ENCODE assay signal across 1 cellular context in the genomic region with DNA sequence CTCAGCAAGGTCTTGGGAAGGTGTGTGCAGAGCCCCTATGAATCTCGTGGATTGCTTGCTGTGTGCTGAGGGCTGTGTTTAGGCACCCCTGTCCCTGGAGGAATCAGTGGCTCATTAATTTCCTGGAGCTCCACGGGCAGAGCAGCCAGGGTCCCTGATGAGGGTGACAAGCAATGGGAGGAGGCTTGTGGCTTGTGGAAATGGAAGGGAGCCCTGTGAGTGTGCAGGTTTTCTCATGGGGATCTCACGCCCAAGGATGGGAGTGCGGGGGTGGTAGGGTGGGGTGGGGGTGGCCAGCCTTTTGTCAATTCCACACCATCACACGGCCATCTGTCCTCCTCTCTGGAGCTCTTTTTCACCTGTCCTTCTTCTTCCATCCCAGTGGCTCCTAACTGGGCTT.
TF ChIP-seq lines count a peak whose summit lies in the region.

No MANE protein-coding gene starts in this region.

TF ChIP-seq in GM23338, 12 proteins besides CTCF, POLR2A, EP300 and RAD21 (continued from another document):
- TF ChIP-seq, protein P1, sequence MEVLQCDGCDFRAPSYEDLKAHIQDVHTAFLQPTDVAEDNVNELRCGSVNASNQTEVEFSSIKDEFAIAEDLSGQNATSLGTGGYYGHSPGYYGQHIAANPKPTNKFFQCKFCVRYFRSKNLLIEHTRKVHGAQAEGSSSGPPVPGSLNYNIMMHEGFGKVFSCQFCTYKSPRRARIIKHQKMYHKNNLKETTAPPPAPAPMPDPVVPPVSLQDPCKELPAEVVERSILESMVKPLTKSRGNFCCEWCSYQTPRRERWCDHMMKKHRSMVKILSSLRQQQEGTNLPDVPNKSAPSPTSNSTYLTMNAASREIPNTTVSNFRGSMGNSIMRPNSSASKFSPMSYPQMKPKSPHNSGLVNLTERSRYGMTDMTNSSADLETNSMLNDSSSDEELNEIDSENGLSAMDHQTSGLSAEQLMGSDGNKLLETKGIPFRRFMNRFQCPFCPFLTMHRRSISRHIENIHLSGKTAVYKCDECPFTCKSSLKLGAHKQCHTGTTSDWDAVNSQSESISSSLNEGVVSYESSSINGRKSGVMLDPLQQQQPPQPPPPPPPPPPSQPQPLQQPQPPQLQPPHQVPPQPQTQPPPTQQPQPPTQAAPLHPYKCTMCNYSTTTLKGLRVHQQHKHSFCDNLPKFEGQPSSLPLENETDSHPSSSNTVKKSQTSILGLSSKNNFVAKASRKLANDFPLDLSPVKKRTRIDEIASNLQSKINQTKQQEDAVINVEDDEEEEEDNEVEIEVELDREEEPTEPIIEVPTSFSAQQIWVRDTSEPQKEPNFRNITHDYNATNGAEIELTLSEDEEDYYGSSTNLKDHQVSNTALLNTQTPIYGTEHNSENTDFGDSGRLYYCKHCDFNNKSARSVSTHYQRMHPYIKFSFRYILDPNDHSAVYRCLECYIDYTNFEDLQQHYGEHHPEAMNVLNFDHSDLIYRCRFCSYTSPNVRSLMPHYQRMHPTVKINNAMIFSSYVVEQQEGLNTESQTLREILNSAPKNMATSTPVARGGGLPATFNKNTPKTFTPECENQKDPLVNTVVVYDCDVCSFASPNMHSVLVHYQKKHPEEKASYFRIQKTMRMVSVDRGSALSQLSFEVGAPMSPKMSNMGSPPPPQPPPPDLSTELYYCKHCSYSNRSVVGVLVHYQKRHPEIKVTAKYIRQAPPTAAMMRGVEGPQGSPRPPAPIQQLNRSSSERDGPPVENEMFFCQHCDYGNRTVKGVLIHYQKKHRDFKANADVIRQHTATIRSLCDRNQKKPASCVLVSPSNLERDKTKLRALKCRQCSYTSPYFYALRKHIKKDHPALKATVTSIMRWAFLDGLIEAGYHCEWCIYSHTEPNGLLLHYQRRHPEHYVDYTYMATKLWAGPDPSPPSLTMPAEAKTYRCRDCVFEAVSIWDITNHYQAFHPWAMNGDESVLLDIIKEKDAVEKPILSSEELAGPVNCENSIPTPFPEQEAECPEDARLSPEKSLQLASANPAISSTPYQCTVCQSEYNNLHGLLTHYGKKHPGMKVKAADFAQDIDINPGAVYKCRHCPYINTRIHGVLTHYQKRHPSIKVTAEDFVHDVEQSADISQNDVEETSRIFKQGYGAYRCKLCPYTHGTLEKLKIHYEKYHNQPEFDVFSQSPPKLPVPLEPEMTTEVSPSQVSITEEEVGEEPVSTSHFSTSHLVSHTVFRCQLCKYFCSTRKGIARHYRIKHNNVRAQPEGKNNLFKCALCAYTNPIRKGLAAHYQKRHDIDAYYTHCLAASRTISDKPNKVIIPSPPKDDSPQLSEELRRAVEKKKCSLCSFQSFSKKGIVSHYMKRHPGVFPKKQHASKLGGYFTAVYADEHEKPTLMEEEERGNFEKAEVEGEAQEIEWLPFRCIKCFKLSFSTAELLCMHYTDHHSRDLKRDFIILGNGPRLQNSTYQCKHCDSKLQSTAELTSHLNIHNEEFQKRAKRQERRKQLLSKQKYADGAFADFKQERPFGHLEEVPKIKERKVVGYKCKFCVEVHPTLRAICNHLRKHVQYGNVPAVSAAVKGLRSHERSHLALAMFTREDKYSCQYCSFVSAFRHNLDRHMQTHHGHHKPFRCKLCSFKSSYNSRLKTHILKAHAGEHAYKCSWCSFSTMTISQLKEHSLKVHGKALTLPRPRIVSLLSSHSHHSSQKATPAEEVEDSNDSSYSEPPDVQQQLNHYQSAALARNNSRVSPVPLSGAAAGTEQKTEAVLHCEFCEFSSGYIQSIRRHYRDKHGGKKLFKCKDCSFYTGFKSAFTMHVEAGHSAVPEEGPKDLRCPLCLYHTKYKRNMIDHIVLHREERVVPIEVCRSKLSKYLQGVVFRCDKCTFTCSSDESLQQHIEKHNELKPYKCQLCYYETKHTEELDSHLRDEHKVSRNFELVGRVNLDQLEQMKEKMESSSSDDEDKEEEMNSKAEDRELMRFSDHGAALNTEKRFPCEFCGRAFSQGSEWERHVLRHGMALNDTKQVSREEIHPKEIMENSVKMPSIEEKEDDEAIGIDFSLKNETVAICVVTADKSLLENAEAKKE (CRISPR knock-in tag; IDR thresholded peaks at IDR 0.05), result no peak
- TF ChIP-seq NANOG (IDR thresholded peaks at IDR 0.05; ENCODE audit: borderline replicate concordance) (no peak), REST (IDR thresholded peaks at IDR 0.05; ENCODE audit: unreplicated experiment) (no peak), STAT1 (IDR thresholded peaks at IDR 0.05; ENCODE audit: unreplicated experiment) (no peak), JUNB (IDR thresholded peaks at IDR 0.05; ENCODE audit: unreplicated experiment) (no peak), EZH2 (IDR thresholded peaks at IDR 0.05; ENCODE audit: low read depth, unreplicated experiment) (no peak), ZNF331 (CRISPR knock-in tag; IDR thresholded peaks at IDR 0.05; ENCODE audit: low read depth) (no peak), POLR2AphosphoS5 (IDR thresholded peaks at IDR 0.05; ENCODE audit: low read depth) (no peak)
- TF ChIP-seq, protein P2, sequence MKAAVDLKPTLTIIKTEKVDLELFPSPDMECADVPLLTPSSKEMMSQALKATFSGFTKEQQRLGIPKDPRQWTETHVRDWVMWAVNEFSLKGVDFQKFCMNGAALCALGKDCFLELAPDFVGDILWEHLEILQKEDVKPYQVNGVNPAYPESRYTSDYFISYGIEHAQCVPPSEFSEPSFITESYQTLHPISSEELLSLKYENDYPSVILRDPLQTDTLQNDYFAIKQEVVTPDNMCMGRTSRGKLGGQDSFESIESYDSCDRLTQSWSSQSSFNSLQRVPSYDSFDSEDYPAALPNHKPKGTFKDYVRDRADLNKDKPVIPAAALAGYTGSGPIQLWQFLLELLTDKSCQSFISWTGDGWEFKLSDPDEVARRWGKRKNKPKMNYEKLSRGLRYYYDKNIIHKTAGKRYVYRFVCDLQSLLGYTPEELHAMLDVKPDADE (IDR thresholded peaks at IDR 0.05), result no peak
